13 cellular contexts compared by ENCODE assay signal in genomic region chr2:217402622-217403383, GRCh38.
DNase-seq lines count a peak whose midpoint lies in the region; ATAC-seq, FAIRE-seq and TF ChIP-seq lines count a peak whose summit lies in the region.
"Had no signal": no experiment of that assay in that cellular context is flagged by ENCODE, and none has a peak within 500 bp of the region (broad histone marks: within the 10 kb centered on the region; RNA-seq: fewer than 3 reads in every experiment).

No MANE protein-coding gene starts in this region.

- 57% methylated on average over 7 of the region's 7 CpGs for WGBS in SK-N-SH (ENCODE audit: low lambda C conversion rate)
- WGBS in HepG2 (ENCODE audit: low lambda C conversion rate), result 12% methylated on average over 7 of the region's 7 CpGs

- TF ChIP-seq EP300 in SK-N-SH (IDR thresholded peaks at IDR 0.05; ENCODE audit: borderline replicate concordance in 1 of 2, low read depth in 1 of 2, low read length in 1 of 2) (no peak), HepG2 (IDR thresholded peaks at IDR 0.05; ENCODE audit: low read depth in 2 of 2, low read length in 2 of 2) (no peak), HepG2 (CRISPR knock-in tag; IDR thresholded peaks at IDR 0.05; ENCODE audit: borderline replicate concordance) (no peak)

- no peak for TF ChIP-seq POLR2A in HepG2 (IDR thresholded peaks at IDR 0.05; ENCODE audit: insufficient read depth in 1 of 2, low read depth in 2 of 2, low read length in 2 of 2)

- TF ChIP-seq RAD21 in SK-N-SH (IDR thresholded peaks at IDR 0.05; ENCODE audit: low read length) (no peak), HepG2 (CRISPR knock-in tag; IDR thresholded peaks at IDR 0.05) (no peak)

- in situ Hi-C loops in HepG2 (cut with HindIII; ENCODE audit: extremely low pct_ligation_motif_present, low pct_unique_long_range_greater_than_20kb), result no loop called here

- H3K9me3 ChIP-seq in SK-N-SH, result no peaks in the 10 kb centered on the region
- no peaks in the 10 kb centered on the region for H3K9me3 ChIP-seq in ascending aorta
- no peaks in the 10 kb centered on the region for H3K9me3 ChIP-seq in HepG2 (ENCODE audit: low read length)
- H3K9me3 ChIP-seq: gastrocnemius medialis had no signal

- CTCF ChIA-PET in SK-N-SH (lab: Yijun Ruan, JAX), result interaction anchor here (1.0 to 1.2 kb wide), 2 partner anchors 32 to 310 kb away, joined by 3 read pairs; no protein-coding TSS in a partner anchor
- CTCF ChIA-PET in HepG2 (lab: Yijun Ruan, JAX; ENCODE audit: low intra/inter-chr PET ratio, low total read pairs), result no interaction called here

- no TSS peak for BruUV-seq in HepG2 (replicated peaks; lab: Mats Ljungman, UMichigan)

- peak overlapping the region in 1 of 2 experiments; percentile 36; a peak in 1 of 4 replicates for H3K27ac ChIP-seq in SK-N-SH (ENCODE audit: low read depth in 2 of 2, low read length in 1 of 2)
- peak overlapping the region; percentile 40 for H3K27ac ChIP-seq in ascending aorta
- no peak overlapping the region for H3K27ac ChIP-seq in HepG2 (ENCODE audit: extremely low read length, insufficient read depth, low read length)
- H3K27ac ChIP-seq: brain microvascular endothelial cell had no signal

- H3K4me2 ChIP-seq in SK-N-SH, result no peak overlapping the region
- no peak overlapping the region for H3K4me2 ChIP-seq in HepG2 (ENCODE audit: low read depth, low read length)

- DNase-seq in SK-N-SH, result no peak
- DNase-seq in ascending aorta (ENCODE audit: low spot score in 2 of 2), result peak in 1 of 2 donors; percentile 72
- DNase-seq in left colon, result peak; percentile 16 to 40
- DNase-seq in ureter (ENCODE audit: low spot score), result peak; percentile 61
- no peak for DNase-seq in HepG2 (ENCODE audit: low spot score)
- no peak for DNase-seq in dermis blood vessel endothelial cell
- DNase-seq: ACHN; activated CD4-positive, alpha-beta T cell treated with anti-CD3 and anti-CD28 coated beads, Interleukin-2, amount 50 U/mL, for 1 hour; brain microvascular endothelial cell; gastrocnemius medialis; MV-4-11 had no signal

- TF ChIP-seq CTCF in SK-N-SH (IDR thresholded peaks at IDR 0.05) (no peak), ascending aorta (IDR thresholded peaks at IDR 0.05) (no peak), HepG2 (CRISPR knock-in tag; IDR thresholded peaks at IDR 0.05) (no peak)

- H2AFZ ChIP-seq in SK-N-SH (ENCODE audit: low read depth) (no peak overlapping the region), HepG2 (ENCODE audit: low read length) (no peak overlapping the region)

- ATAC-seq in SK-N-SH treated with all-trans-retinoic acid at 6 μM for 48 hours (no peak), left colon (no peak), HepG2 (no peak), GM18907 (IDR thresholded peaks at IDR 0.05; ENCODE audit: unreplicated experiment) (no peak)
- ATAC-seq: gastrocnemius medialis had no signal

- H3K79me2 ChIP-seq in SK-N-SH (ENCODE audit: insufficient read depth) (no peaks in the 10 kb centered on the region), HepG2 (ENCODE audit: insufficient read depth, low read length) (no peaks in the 10 kb centered on the region)

- H3K4me1 ChIP-seq in SK-N-SH (ENCODE audit: control insufficient read depth in 1 of 2, insufficient read depth in 2 of 2, low read depth in 1 of 2, low read length in 1 of 2), result peaks cover 0 to 9% of the 10 kb centered on the region in 2 experiments; a peak in 1 of 4 replicates
- H3K4me1 ChIP-seq in ascending aorta, result peaks cover 8 to 11% of the 10 kb centered on the region in 2 donors
- no peaks in the 10 kb centered on the region for H3K4me1 ChIP-seq in HepG2 (ENCODE audit: insufficient read depth, low read length)

- H3F3A ChIP-seq in SK-N-SH (replicated peaks; ENCODE audit: insufficient read depth), result no peaks in the 10 kb centered on the region

- no peak overlapping the region for H3K4me3 ChIP-seq in SK-N-SH (ENCODE audit: low read depth in 2 of 2, low read length in 1 of 2)
- peak overlapping the region in 1 of 2 donors; percentile 2 for H3K4me3 ChIP-seq in ascending aorta
- H3K4me3 ChIP-seq in HepG2 (replicated peaks in 1 of 3; ENCODE audit: insufficient read depth in 1 of 3, low read depth in 2 of 3, low read length in 3 of 3), result no peak overlapping the region
- H3K4me3 ChIP-seq: gastrocnemius medialis had no signal

- H3K9ac ChIP-seq in SK-N-SH (no peak overlapping the region), HepG2 (ENCODE audit: insufficient read depth, low read depth, low read length) (no peak overlapping the region)

- H4K20me1 ChIP-seq in SK-N-SH (ENCODE audit: insufficient read depth) (no peaks in the 10 kb centered on the region), HepG2 (ENCODE audit: insufficient read depth, low read length) (no peaks in the 10 kb centered on the region)

- H3K9me2 ChIP-seq in SK-N-SH, result no peaks in the 10 kb centered on the region

- no peak for FAIRE-seq in HepG2 (lab: Jason Lieb, UNC)

- POLR2A ChIA-PET in SK-N-SH (lab: Yijun Ruan, JAX) (no interaction called here), HepG2 (lab: Yijun Ruan, JAX) (no interaction called here)

- H3K27me3 ChIP-seq in SK-N-SH (ENCODE audit: insufficient read depth) (no peaks in the 10 kb centered on the region), ascending aorta (no peaks in the 10 kb centered on the region), HepG2 (ENCODE audit: control insufficient read depth in 1 of 2, insufficient read depth in 2 of 2, low read length in 2 of 2) (no peaks in the 10 kb centered on the region)
- H3K27me3 ChIP-seq: brain microvascular endothelial cell, gastrocnemius medialis had no signal

- intact Hi-C loops in ascending aorta (cut with DNase I), result no loop called here
- intact Hi-C loops in left colon (cut with DNase I, micrococcal nuclease), result no loop called here
- intact Hi-C loops in HepG2 (cut with micrococcal nuclease; ENCODE audit: unreplicated experiment), result no loop called here

- no peaks in the 10 kb centered on the region for H3K36me3 ChIP-seq in SK-N-SH (replicated peaks in 1 of 2; ENCODE audit: control insufficient read depth in 1 of 2, insufficient read depth in 2 of 2, low read length in 1 of 2)
- H3K36me3 ChIP-seq in ascending aorta, result no peaks in the 10 kb centered on the region
- no peaks in the 10 kb centered on the region for H3K36me3 ChIP-seq in HepG2 (replicated peaks in 1 of 2; ENCODE audit: control insufficient read depth in 1 of 2, insufficient read depth in 2 of 2, low read length in 2 of 2)
- H3K36me3 ChIP-seq: brain microvascular endothelial cell, gastrocnemius medialis had no signal

TF ChIP-seq in SK-N-SH, 30 proteins besides CTCF, POLR2A, EP300 and RAD21:
- TF ChIP-seq FOXM1 (IDR thresholded peaks at IDR 0.05; ENCODE audit: low read depth) (no peak), MXI1 (IDR thresholded peaks at IDR 0.05; ENCODE audit: low read depth, low read length) (no peak), NFIC (IDR thresholded peaks at IDR 0.05; ENCODE audit: borderline replicate concordance) (0 out of 2 replicates have a peak, but pooled peaks have one; percentile 33)

TF ChIP-seq in SK-N-SH treated with all-trans-retinoic acid at 6 μM for 48 hours, 23 proteins besides CTCF, POLR2A, EP300 and RAD21 (continues in another document):
- no peak for TF ChIP-seq ZFP3 (CRISPR knock-in tag; IDR thresholded peaks at IDR 0.05)
- TF ChIP-seq CSDC2 (CRISPR knock-in tag; IDR thresholded peaks at IDR 0.05), result no peak
- TF ChIP-seq PPARA (CRISPR knock-in tag; IDR thresholded peaks at IDR 0.05; ENCODE audit: borderline replicate concordance), result no peak
- no peak for TF ChIP-seq GLIS3 (CRISPR knock-in tag; IDR thresholded peaks at IDR 0.05)
- TF ChIP-seq CSRNP3 (CRISPR knock-in tag; IDR thresholded peaks at IDR 0.05), result no peak
- TF ChIP-seq ZNF70 (CRISPR knock-in tag; IDR thresholded peaks at IDR 0.05), result no peak

TF ChIP-seq in HepG2, 621 proteins besides CTCF, POLR2A, EP300 and RAD21 (continues in another document):
- TF ChIP-seq ZNF674 (CRISPR knock-in tag; IDR thresholded peaks at IDR 0.05; ENCODE audit: low read depth) (no peak), ZNF292 (CRISPR knock-in tag; IDR thresholded peaks at IDR 0.05; ENCODE audit: borderline replicate concordance, low read depth) (no peak), TARDBP (CRISPR knock-in tag; IDR thresholded peaks at IDR 0.05) (no peak), ZNF274 (CRISPR knock-in tag; IDR thresholded peaks at IDR 0.05) (no peak), AGO1 (IDR thresholded peaks at IDR 0.05; ENCODE audit: low read depth, low read length, poor library complexity, severe bottlenecking) (no peak), ZNF501 (CRISPR knock-in tag; IDR thresholded peaks at IDR 0.05) (no peak), REXO4 (CRISPR knock-in tag; IDR thresholded peaks at IDR 0.05; ENCODE audit: borderline replicate concordance) (no peak), ZNF547 (CRISPR knock-in tag; IDR thresholded peaks at IDR 0.05) (no peak), ASH2L (IDR thresholded peaks at IDR 0.05; ENCODE audit: insufficient read length, low read depth, low read length) (no peak), FOXK2 (IDR thresholded peaks at IDR 0.05) (no peak), ZNF816 (CRISPR knock-in tag; IDR thresholded peaks at IDR 0.05; ENCODE audit: borderline replicate concordance) (no peak), PLRG1 (conservative IDR thresholded peaks at IDR 0.05) (no peak)
- TF ChIP-seq, protein P1, sequence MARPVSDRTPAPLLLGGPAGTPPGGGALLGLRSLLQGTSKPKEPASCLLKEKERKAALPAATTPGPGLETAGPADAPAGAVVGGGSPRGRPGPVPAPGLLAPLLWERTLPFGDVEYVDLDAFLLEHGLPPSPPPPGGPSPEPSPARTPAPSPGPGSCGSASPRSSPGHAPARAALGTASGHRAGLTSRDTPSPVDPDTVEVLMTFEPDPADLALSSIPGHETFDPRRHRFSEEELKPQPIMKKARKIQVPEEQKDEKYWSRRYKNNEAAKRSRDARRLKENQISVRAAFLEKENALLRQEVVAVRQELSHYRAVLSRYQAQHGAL (CRISPR knock-in tag; IDR thresholded peaks at IDR 0.05; ENCODE audit: not compliant biosample characterization), result no peak
- TF ChIP-seq, protein P2, sequence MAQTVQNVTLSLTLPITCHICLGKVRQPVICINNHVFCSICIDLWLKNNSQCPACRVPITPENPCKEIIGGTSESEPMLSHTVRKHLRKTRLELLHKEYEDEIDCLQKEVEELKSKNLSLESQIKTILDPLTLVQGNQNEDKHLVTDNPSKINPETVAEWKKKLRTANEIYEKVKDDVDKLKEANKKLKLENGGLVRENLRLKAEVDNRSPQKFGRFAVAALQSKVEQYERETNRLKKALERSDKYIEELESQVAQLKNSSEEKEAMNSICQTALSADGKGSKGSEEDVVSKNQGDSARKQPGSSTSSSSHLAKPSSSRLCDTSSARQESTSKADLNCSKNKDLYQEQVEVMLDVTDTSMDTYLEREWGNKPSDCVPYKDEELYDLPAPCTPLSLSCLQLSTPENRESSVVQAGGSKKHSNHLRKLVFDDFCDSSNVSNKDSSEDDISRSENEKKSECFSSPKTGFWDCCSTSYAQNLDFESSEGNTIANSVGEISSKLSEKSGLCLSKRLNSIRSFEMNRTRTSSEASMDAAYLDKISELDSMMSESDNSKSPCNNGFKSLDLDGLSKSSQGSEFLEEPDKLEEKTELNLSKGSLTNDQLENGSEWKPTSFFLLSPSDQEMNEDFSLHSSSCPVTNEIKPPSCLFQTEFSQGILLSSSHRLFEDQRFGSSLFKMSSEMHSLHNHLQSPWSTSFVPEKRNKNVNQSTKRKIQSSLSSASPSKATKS (CRISPR knock-in tag; IDR thresholded peaks at IDR 0.05), result no peak

Comparison
In these comparisons a context has a peak if more than half of its experiments do, and no peak if none do; other contexts are left out.
1. DNase-seq: peak in left colon (2 of 2) and ureter (single experiment); none in SK-N-SH (single experiment), HepG2 (single experiment) and dermis blood vessel endothelial cell (single experiment).
2. Of the 25 proteins assayed by ChIP-seq in both HepG2 and SK-N-SH: peak only in HepG2: none; only in SK-N-SH: NFIC; in both: none; in neither: 24.